Comparison of ENCODE assay signal across 9 cellular contexts in the genomic region with DNA sequence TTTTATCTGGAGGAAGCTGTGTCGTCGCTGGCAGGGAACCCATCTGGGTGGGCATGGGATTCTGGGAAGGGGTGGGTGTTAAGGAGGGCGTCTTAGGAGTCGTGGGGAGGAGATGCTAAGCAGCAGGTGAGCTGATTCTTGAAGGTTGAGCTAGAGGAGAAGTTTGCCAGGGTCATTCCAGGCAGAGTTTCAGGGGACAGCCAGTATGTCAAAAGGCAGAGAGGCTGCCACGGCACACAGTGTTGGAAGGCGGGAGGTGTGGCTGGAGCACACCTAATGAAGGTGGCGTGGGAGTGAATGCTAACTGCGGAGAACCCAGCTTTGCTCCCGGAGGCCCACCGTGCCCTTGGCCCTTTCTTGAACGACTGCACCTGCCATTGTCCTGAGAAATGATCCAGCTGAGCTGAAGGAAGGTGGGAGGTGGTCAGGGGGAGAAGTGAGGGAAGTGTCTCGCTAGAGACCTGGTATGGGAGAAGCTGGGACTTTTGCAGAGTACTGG. TPM values are rescaled to one million over a fixed set of nuclear protein-coding genes. Genes with fewer than 3 reads are reported as not detected.
A peak's percentile ranks its signal among the peaks of the same experiment; 100 is the strongest.
DNase-seq lines count a peak whose midpoint lies in the region; ATAC-seq and TF ChIP-seq lines count a peak whose summit lies in the region.
"Had no signal": no experiment of that assay in that cellular context is flagged by ENCODE, and none has a peak within 500 bp of the region (broad histone marks: within the 10 kb centered on the region; RNA-seq: fewer than 3 reads in every experiment).

No MANE protein-coding gene starts in this region.

- no CpG with 5 or more reads among the region's 12 CpGs for WGBS in mesendoderm (ENCODE audit: extremely low coverage, insufficient coverage, low lambda C conversion rate)

- H3K56ac ChIP-seq in mesendoderm (ENCODE audit: low read length): peak overlapping the region; percentile 88

- no peak overlapping the region for H2AK5ac ChIP-seq in mesendoderm (ENCODE audit: low read length)

- no peak overlapping the region for H3K27ac ChIP-seq in mesendoderm (ENCODE audit: low read depth, low read length)
- no peak overlapping the region for H3K27ac ChIP-seq in upper lobe of right lung

- H3K23ac ChIP-seq in mesendoderm (ENCODE audit: low read length): no peak overlapping the region

- peak overlapping the region; percentile 88 for H3K27ac Mint-ChIP-seq in activated naive CD4-positive, alpha-beta T cell treated with anti-CD3 and anti-CD28 coated beads, Interleukin-2, amount 50 U/mL, for 24 hours
- H3K27ac Mint-ChIP-seq in brain: peak overlapping the region in 4 of 5 experiments; percentile 22 to 66 (median 60)

- peak overlapping the region; percentile 51 for H3K9ac ChIP-seq in mesendoderm (ENCODE audit: low read length)

- no peak for TF ChIP-seq CTCF in brain (conservative IDR thresholded peaks at IDR 0.05)
- no peak for TF ChIP-seq CTCF in upper lobe of right lung (IDR thresholded peaks at IDR 0.05)

- ATAC-seq in upper lobe of right lung: no peak

- peaks cover 17% of the 10 kb centered on the region for H3K79me2 ChIP-seq in mesendoderm (ENCODE audit: control insufficient read depth, insufficient read depth, low read length)

- peaks cover 63% of the 10 kb centered on the region for H3K4me1 Mint-ChIP-seq in activated naive CD4-positive, alpha-beta T cell treated with anti-CD3 and anti-CD28 coated beads, Interleukin-2, amount 50 U/mL, for 24 hours
- H3K4me1 Mint-ChIP-seq in brain: peaks cover 55% of the 10 kb centered on the region

- peak overlapping the region; percentile 6 for H3K4me2 ChIP-seq in mesendoderm (ENCODE audit: low read length)

- no peaks in the 10 kb centered on the region for H3K27me3 Mint-ChIP-seq in activated naive CD4-positive, alpha-beta T cell treated with anti-CD3 and anti-CD28 coated beads, Interleukin-2, amount 50 U/mL, for 24 hours
- H3K27me3 Mint-ChIP-seq in brain: no peaks in the 10 kb centered on the region

- intact Hi-C loops in upper lobe of right lung (cut with DNase I): no loop called here

- peaks cover 20% of the 10 kb centered on the region for H3K79me1 ChIP-seq in mesendoderm (ENCODE audit: low read length)

- H4K5ac ChIP-seq in mesendoderm (ENCODE audit: low read length): no peak overlapping the region

- H2BK120ac ChIP-seq in mesendoderm (ENCODE audit: low read depth, low read length): no peak overlapping the region

- H3K27me3 ChIP-seq in mesendoderm (ENCODE audit: insufficient read depth, low read length, poor library complexity) (no peaks in the 10 kb centered on the region), upper lobe of right lung (no peaks in the 10 kb centered on the region)

- H3K36me3 Mint-ChIP-seq in activated naive CD4-positive, alpha-beta T cell treated with anti-CD3 and anti-CD28 coated beads, Interleukin-2, amount 50 U/mL, for 24 hours: peaks cover 9% of the 10 kb centered on the region
- peaks cover 9% of the 10 kb centered on the region for H3K36me3 Mint-ChIP-seq in brain

- no peak for DNase-seq in activated naive CD4-positive, alpha-beta T cell (lab: John Stamatoyannopoulos, UW)
- DNase-seq in mesendoderm (no peak), upper lobe of right lung (no peak), NCI-H82 (lab: John Stamatoyannopoulos, UW) (no peak), NCI-H1105 (lab: John Stamatoyannopoulos, UW) (no peak), dermis blood vessel endothelial cell (no peak)

- H4K8ac ChIP-seq in mesendoderm (ENCODE audit: low read depth, low read length): no peak overlapping the region

- no peak overlapping the region for H3K4ac ChIP-seq in mesendoderm (ENCODE audit: low read depth, low read length)

- H3K9me3 ChIP-seq in upper lobe of right lung: no peaks in the 10 kb centered on the region

- no peaks in the 10 kb centered on the region for H3K9me3 Mint-ChIP-seq in activated naive CD4-positive, alpha-beta T cell treated with anti-CD3 and anti-CD28 coated beads, Interleukin-2, amount 50 U/mL, for 24 hours
- no peaks in the 10 kb centered on the region for H3K9me3 Mint-ChIP-seq in brain

- H3K36me3 ChIP-seq in mesendoderm (ENCODE audit: control insufficient read depth, insufficient read depth, low read length): no peaks in the 10 kb centered on the region
- H3K36me3 ChIP-seq in upper lobe of right lung: no peaks in the 10 kb centered on the region

- no peak overlapping the region for H3K4me3 ChIP-seq in mesendoderm (ENCODE audit: low read length)
- H3K4me3 ChIP-seq in upper lobe of right lung: peak overlapping the region; percentile 97

- H2BK15ac ChIP-seq in mesendoderm (replicated peaks; ENCODE audit: low read depth): no peak overlapping the region

- peaks cover 13% of the 10 kb centered on the region for H3K4me1 ChIP-seq in mesendoderm (ENCODE audit: control insufficient read depth, low read depth, low read length)
- peaks cover 17% of the 10 kb centered on the region for H3K4me1 ChIP-seq in upper lobe of right lung

- no peak overlapping the region for H3K18ac ChIP-seq in mesendoderm (ENCODE audit: low read length)

- H2BK5ac ChIP-seq in mesendoderm (ENCODE audit: low read length): no peak overlapping the region

- H3K4me3 Mint-ChIP-seq in activated naive CD4-positive, alpha-beta T cell treated with anti-CD3 and anti-CD28 coated beads, Interleukin-2, amount 50 U/mL, for 24 hours: peak overlapping the region; percentile 94
- H3K4me3 Mint-ChIP-seq in brain: peak overlapping the region; percentile 85 to 90 (median 88)

RNA-seq across cellular contexts. Expression of a gene that starts 1.3 kb away (rescaled TPM):
- 6.1 TPM for polyA plus RNA-seq in brain (ENCODE audit: insufficient read depth, low read depth, low replicate concordance)
- polyA plus RNA-seq in mesendoderm (2013, experiment 1 of 2): 12.1 TPM
- polyA plus RNA-seq in mesendoderm (2013, experiment 2 of 2): 11.1 TPM
- total RNA-seq in upper lobe of right lung (20.6 TPM), dermis blood vessel endothelial cell (14.2 and 28.6 TPM in 2 replicates)

RNA-seq across cellular contexts. Expression of a gene that starts 26.3 kb away (rescaled TPM):
- polyA plus RNA-seq in brain (ENCODE audit: insufficient read depth, low read depth, low replicate concordance): 13.6 TPM
- polyA plus RNA-seq in mesendoderm (2013, experiment 1 of 2): 0.08 TPM
- polyA plus RNA-seq in mesendoderm (2013, experiment 2 of 2): 0.04 TPM
- total RNA-seq in upper lobe of right lung (not detected), dermis blood vessel endothelial cell (not detected in 2 replicates)
- total RNA-seq: lung had no signal
